In genomic region chr5:127096328-127096993, GRCh38 we compare ENCODE assay signal across 26 cellular contexts. TPM values are rescaled to one million over a fixed set of nuclear protein-coding genes. Genes with fewer than 3 reads are reported as not detected.
"Had no signal": no experiment of that assay in that cellular context is flagged by ENCODE, and none has a peak within 500 bp of the region (broad histone marks: within the 10 kb centered on the region; RNA-seq: fewer than 3 reads in every experiment).

No MANE protein-coding gene starts in this region.

- ATAC-seq: foreskin keratinocyte; heart right ventricle; left lung; lower lobe of right lung; natural killer cell; stimulated activated memory B cell treated with anti-CD40 and anti-IgM and Interleukin-4, amounts not matched to agents 10 μg/mL and 1 μg/mL and 100 μg/mL, for 72 hours; upper lobe of right lung had no signal

- FAIRE-seq: islet of Langerhans had no signal

- DNase-seq: activated CD4-positive, alpha-beta memory T cell treated with anti-CD3 and anti-CD28 coated beads, Interleukin-2, amount 10 ng/mL, durations not matched to agents 7 days and 5 days; activated CD4-positive, alpha-beta T cell treated with anti-CD3 and anti-CD28 coated beads for 1 hour; activated CD4-positive, alpha-beta T cell treated with anti-CD3 and anti-CD28 coated beads, Interleukin-2, amount 10 ng/mL, durations not matched to agents 7 days and 5 days; activated CD8-positive, alpha-beta memory T cell treated with anti-CD3 and anti-CD28 coated beads, Interleukin-2, amount 50 U/mL, for 48 hours; activated gamma-delta T cell; activated naive CD4-positive, alpha-beta T cell treated with anti-CD3 and anti-CD28 coated beads, Interleukin-2, amount 10 ng/mL, durations not matched to agents 7 days and 5 days; activated naive CD8-positive, alpha-beta T cell treated with anti-CD3 and anti-CD28 coated beads, Interleukin-2, amount 10 ng/mL, durations not matched to agents 7 days and 5 days; activated T-cell treated with anti-CD3 and anti-CD28 coated beads, Interleukin-2, amount 50 U/mL, for 24 hours; foreskin keratinocyte; heart right ventricle; left lung; lower lobe of right lung; mesenchymal stem cell; natural killer cell; stimulated activated CD4-positive, alpha-beta T cell treated with anti-CD3 and anti-CD28 coated beads, Interleukin-1b, Interleukin-23, amount 100 ng/mL, for 48 hours; stimulated activated CD4-positive, alpha-beta T cell treated with anti-CD3 and anti-CD28 coated beads, Interleukin-4, amount 100 ng/mL, for 4 hours; stimulated activated CD8-positive, alpha-beta memory T cell treated with anti-CD3 and anti-CD28 coated beads, Interleukin-4, amount 100 ng/mL, for 48 hours; tibial artery; upper lobe of right lung had no signal

- H3K36me3 ChIP-seq: ascending aorta, esophagus muscularis mucosa, heart right ventricle, left lung, lower lobe of right lung, right atrium auricular region, suprapubic skin, tibial artery, upper lobe of right lung had no signal

- H3K27ac ChIP-seq: ascending aorta, esophagus muscularis mucosa, foreskin keratinocyte, heart right ventricle, left lung, lower lobe of right lung, right atrium auricular region, suprapubic skin, tibial artery, upper lobe of right lung had no signal

- H3K4me1 ChIP-seq: ascending aorta, esophagus muscularis mucosa, foreskin keratinocyte, heart right ventricle, left lung, lower lobe of right lung, right atrium auricular region, suprapubic skin, tibial artery had no signal

- H3K9me3 ChIP-seq: ascending aorta, esophagus muscularis mucosa, heart right ventricle, left lung, lower lobe of right lung, right atrium auricular region, suprapubic skin, tibial artery, upper lobe of right lung had no signal

- H3K27me3 ChIP-seq: ascending aorta, esophagus muscularis mucosa, foreskin keratinocyte, heart right ventricle, left lung, right atrium auricular region, suprapubic skin, tibial artery, upper lobe of right lung had no signal

- H3K4me3 ChIP-seq: ascending aorta, esophagus muscularis mucosa, heart right ventricle, left lung, lower lobe of right lung, right atrium auricular region, smooth muscle cell, suprapubic skin, tibial artery, upper lobe of right lung had no signal

- H3K4me2 ChIP-seq: smooth muscle cell had no signal

RNA-seq across cellular contexts. Expression of gene C5orf63, which starts 23.2 kb away (rescaled TPM):
- total RNA-seq: ascending aorta, smooth muscle cell had no signal
